ENCODE assay signal across 1 cellular context in genomic region chr6:30556714-30556963, GRCh38.
TF ChIP-seq lines count a peak whose summit lies in the region.

No MANE protein-coding gene starts in this region.

TF ChIP-seq in endothelial cell of umbilical vein, 7 proteins besides CTCF, POLR2A, EP300 and RAD21:
- TF ChIP-seq GATA2 (IDR thresholded peaks at IDR 0.05; ENCODE audit: insufficient read depth, insufficient read length, low read depth, low read length) (no peak), JUN (IDR thresholded peaks at IDR 0.05; ENCODE audit: borderline replicate concordance, insufficient read depth, insufficient read length, low read depth) (no peak), MAX (IDR thresholded peaks at IDR 0.05; ENCODE audit: insufficient read depth, insufficient read length) (no peak), FOS (IDR thresholded peaks at IDR 0.05; ENCODE audit: borderline replicate concordance, insufficient read depth, low read length) (no peak), MYC (IDR thresholded peaks at IDR 0.05; ENCODE audit: low read depth, low read length) (no peak)
